ENCODE assay signal across 8 cellular contexts in the genomic region with DNA sequence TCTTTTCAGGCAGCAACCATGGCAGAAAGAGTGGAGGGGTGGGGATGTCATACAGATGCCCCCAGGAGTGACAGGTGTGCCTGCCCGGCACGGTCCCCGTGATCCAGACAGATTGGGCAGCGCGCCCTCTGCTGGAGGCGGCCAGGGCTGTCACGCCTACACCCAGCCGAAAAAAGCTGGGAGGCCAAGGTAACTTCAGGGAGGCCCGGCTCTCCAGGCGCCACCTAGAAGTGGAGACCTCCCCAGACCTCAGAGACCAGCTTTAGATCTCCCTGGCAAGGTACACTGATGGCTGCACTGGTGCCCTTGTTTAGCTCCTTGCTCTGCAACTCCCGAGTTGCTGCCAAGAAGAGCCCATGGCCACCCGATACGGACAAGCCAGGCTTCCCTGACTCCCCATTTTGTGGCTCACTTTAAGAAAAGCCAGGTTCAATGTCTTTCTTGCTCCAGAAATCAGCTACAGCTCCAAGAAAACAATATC. TPM values are rescaled to one million over a fixed set of nuclear protein-coding genes. Genes with fewer than 3 reads are reported as not detected.
DNase-seq lines count a peak whose midpoint lies in the region; ATAC-seq and TF ChIP-seq lines count a peak whose summit lies in the region.

No MANE protein-coding gene starts in this region.

- H2AFZ ChIP-seq in HCT116 (ENCODE audit: low read depth, low read length, poor library complexity, severe bottlenecking), result no peak overlapping the region

- intact Hi-C loops in CD8-positive, alpha-beta T cell (cut with DNase I, micrococcal nuclease), result loop anchor here (1.0 to 5.0 kb wide), 4 partner anchors 44 to 156 kb away; no protein-coding TSS in a partner anchor
- intact Hi-C loops in HCT116 (cut with micrococcal nuclease), result loop anchor here (1.0 to 2.0 kb wide), 2 partner anchors 45 to 346 kb away; a partner anchor contains a TSS

- peaks cover 12% of the 10 kb centered on the region for H3K4me1 ChIP-seq in CD8-positive, alpha-beta T cell (ENCODE audit: insufficient read depth, low read length)
- H3K4me1 ChIP-seq in HCT116 (ENCODE audit: control insufficient read depth in 1 of 2, insufficient read depth in 2 of 2, low read length in 2 of 2) (peaks cover 8 to 27% of the 10 kb centered on the region in 2 experiments), endocrine pancreas (ENCODE audit: control insufficient read depth, insufficient read depth, low read length) (peaks cover 6% of the 10 kb centered on the region)

- POLR2A ChIA-PET in CD8-positive, alpha-beta T cell (lab: Charles Lee), result interaction anchor here (0.7 to 0.9 kb wide), 3 partner anchors 10 to 87 kb away, joined by 3 read pairs; no protein-coding TSS in a partner anchor
- POLR2A ChIA-PET in HCT116 (lab: Charles Lee), result no interaction called here

- no peak overlapping the region for H3K27ac ChIP-seq in CD8-positive, alpha-beta T cell (ENCODE audit: low read depth, low read length)
- no peak overlapping the region for H3K27ac ChIP-seq in HCT116 (ENCODE audit: low read depth, low read length)

- no TSS peak for BruUV-seq in HCT116 (replicated peaks; lab: Mats Ljungman, UMichigan)

- no peak overlapping the region for H3K4me3 ChIP-seq in CD8-positive, alpha-beta T cell (ENCODE audit: low read depth, low read length)
- no peak overlapping the region for H3K4me3 ChIP-seq in HCT116 (replicated peaks in 1 of 2; ENCODE audit: low read depth in 1 of 2, low read length in 2 of 2)
- no peak overlapping the region for H3K4me3 ChIP-seq in endocrine pancreas (ENCODE audit: control insufficient read depth, insufficient read depth, low read length)

- no peaks in the 10 kb centered on the region for H3K9me3 Mint-ChIP-seq in CD8-positive, alpha-beta T cell
- H3K9me3 Mint-ChIP-seq in naive B cell, result no peaks in the 10 kb centered on the region

- no peaks in the 10 kb centered on the region for H3K9me3 ChIP-seq in CD8-positive, alpha-beta T cell (ENCODE audit: low read length)
- H3K9me3 ChIP-seq in HCT116 (ENCODE audit: control insufficient read depth in 1 of 2, insufficient read depth in 1 of 2, low read depth in 1 of 2, low read length in 2 of 2) (no peaks in the 10 kb centered on the region), endocrine pancreas (ENCODE audit: control insufficient read depth, low read length) (no peaks in the 10 kb centered on the region)

- no peaks in the 10 kb centered on the region for H4K20me1 ChIP-seq in HCT116 (ENCODE audit: insufficient read depth)

- H3K27me3 ChIP-seq in CD8-positive, alpha-beta T cell (ENCODE audit: insufficient read depth, low read length), result no peaks in the 10 kb centered on the region
- no peaks in the 10 kb centered on the region for H3K27me3 ChIP-seq in HCT116 (ENCODE audit: insufficient read depth, low read length)
- no peaks in the 10 kb centered on the region for H3K27me3 ChIP-seq in endocrine pancreas (ENCODE audit: control insufficient read depth, insufficient read depth, low read length)

- CTCF ChIA-PET in CD8-positive, alpha-beta T cell (lab: Charles Lee), result interaction anchor here (0.6 to 7.3 kb wide), 37 partner anchors 9 to 347 kb away, joined by 3 to 91 read pairs (median 4); a partner anchor contains a TSS
- CTCF ChIA-PET in HCT116 (lab: Charles Lee), result interaction anchor here (0.6 to 3.3 kb wide), 23 partner anchors 8 to 349 kb away, joined by 3 to 53 read pairs (median 3); a partner anchor contains a TSS

- DNase-seq in CD8-positive, alpha-beta T cell, result peak; percentile 56 to 84 (median 71)
- DNase-seq in HCT116 (ENCODE audit: low read depth, low spot score) (peak; percentile 18), NCI-H82 (lab: John Stamatoyannopoulos, UW) (peak; percentile 85), naive B cell (peak; percentile 55)
- DNase-seq in activated CD8-positive, alpha-beta memory T cell treated with anti-CD3 and anti-CD28 coated beads for 48 hours (ENCODE audit: low read depth in 2 of 3, low spot score in 2 of 3), result peak; percentile 33 to 75 (median 72)
- DNase-seq in stimulated activated CD8-positive, alpha-beta memory T cell treated with anti-CD3 and anti-CD28 coated beads, Interleukin-7, amount 100 ng/mL, for 48 hours (ENCODE audit: extremely low read depth in 1 of 2, low read depth in 1 of 2), result peak; percentile 35 to 55

- TF ChIP-seq RAD21 in HCT116 (IDR thresholded peaks at IDR 0.05; ENCODE audit: low read depth), result peak; percentile 79

- no peaks in the 10 kb centered on the region for H3K36me3 ChIP-seq in CD8-positive, alpha-beta T cell (ENCODE audit: insufficient read depth, low read length)
- H3K36me3 ChIP-seq in HCT116 (ENCODE audit: control insufficient read depth in 1 of 2, insufficient read depth in 2 of 2, low read length in 2 of 2), result no peaks in the 10 kb centered on the region
- no peaks in the 10 kb centered on the region for H3K36me3 ChIP-seq in endocrine pancreas (ENCODE audit: control insufficient read depth, insufficient read depth, low read length)

- H3K9me2 ChIP-seq in HCT116 (ENCODE audit: insufficient read depth), result no peaks in the 10 kb centered on the region

- H3K4me3 Mint-ChIP-seq in CD8-positive, alpha-beta T cell, result no peak overlapping the region
- no peak overlapping the region for H3K4me3 Mint-ChIP-seq in naive B cell

- RAD21 ChIA-PET in HCT116 (lab: Charles Lee; ENCODE audit: low non-redundant PET in 1 of 2, low total read pairs in 2 of 2, uncharacterized antibody in 2 of 2, unreplicated experiment in 2 of 2), result interaction anchor here (0.9 to 3.3 kb wide), 4 partner anchors 9 to 191 kb away, joined by 3 to 17 read pairs (median 4); no protein-coding TSS in a partner anchor

- peak; percentile 73 for TF ChIP-seq CTCF in CD8-positive, alpha-beta T cell (IDR thresholded peaks at IDR 0.05)
- TF ChIP-seq CTCF in HCT116 (IDR thresholded peaks at IDR 0.05 in 2 of 3, conservative IDR thresholded peaks at IDR 0.05 in 1 of 3; ENCODE audit: borderline replicate concordance in 1 of 3, insufficient read depth in 1 of 3, low read depth in 2 of 3, low read length in 2 of 3), result peak; percentile 87 to 95 (median 91)

- peaks cover 11% of the 10 kb centered on the region for H3K4me1 Mint-ChIP-seq in CD8-positive, alpha-beta T cell (ENCODE audit: low read depth)
- H3K4me1 Mint-ChIP-seq in naive B cell, result peaks cover 0 to 4% (median 0%) of the 10 kb centered on the region in 3 donors

- ATAC-seq in CD8-positive, alpha-beta T cell, result peak; percentile 96
- ATAC-seq in HCT116 (peak; percentile 99), naive B cell (ENCODE audit: low read depth in 2 of 2) (peak; percentile 95 to 97), GM18868 (IDR thresholded peaks at IDR 0.05; ENCODE audit: unreplicated experiment) (no peak)

- H3K36me3 Mint-ChIP-seq in CD8-positive, alpha-beta T cell, result no peaks in the 10 kb centered on the region
- no peaks in the 10 kb centered on the region for H3K36me3 Mint-ChIP-seq in naive B cell

- 0 out of 2 replicates have a peak, but pooled peaks cover 4% of the 10 kb centered on the region for H3K79me2 ChIP-seq in HCT116 (ENCODE audit: insufficient read depth, low read length)

- no peak overlapping the region for H3K9ac ChIP-seq in HCT116 (ENCODE audit: low read length)
- peak overlapping the region; percentile 65 for H3K9ac ChIP-seq in endocrine pancreas (ENCODE audit: control insufficient read depth, insufficient read depth, low read length)

- H3K27me3 Mint-ChIP-seq in CD8-positive, alpha-beta T cell (ENCODE audit: low read depth), result peaks cover 29% of the 10 kb centered on the region
- H3K27me3 Mint-ChIP-seq in naive B cell, result peaks cover 30 to 54% (median 48%) of the 10 kb centered on the region in 3 donors

- no peak overlapping the region for H3K27ac Mint-ChIP-seq in CD8-positive, alpha-beta T cell
- no peak overlapping the region for H3K27ac Mint-ChIP-seq in naive B cell

- TF ChIP-seq POLR2A in HCT116 (IDR thresholded peaks at IDR 0.05; ENCODE audit: borderline replicate concordance, extremely low read depth, insufficient read depth, insufficient read length), result no peak

- peak overlapping the region; percentile 22; the same call in 1 of the 2 replicates for H3K4me2 ChIP-seq in HCT116 (ENCODE audit: low read length)

TF ChIP-seq in HCT116, 20 proteins besides CTCF, POLR2A, EP300 and RAD21:
- TF ChIP-seq POLR2AphosphoS5 (IDR thresholded peaks at IDR 0.05; ENCODE audit: low read depth, low read length) (no peak), TCF7L2 (IDR thresholded peaks at IDR 0.05; ENCODE audit: borderline replicate concordance, extremely low read depth, insufficient read depth, insufficient read length) (peak; percentile 8), SIN3A (IDR thresholded peaks at IDR 0.05; ENCODE audit: low read depth) (no peak)

RNA-seq across cellular contexts. Expression of a gene that starts 6.6 kb away (rescaled TPM):
- not detected for total RNA-seq in CD8-positive, alpha-beta T cell
- 8.0 TPM for total RNA-seq in HCT116 (2021; ENCODE audit: unreplicated experiment)
- 16.7 and 19.3 TPM in 2 replicates for polyA plus RNA-seq in HCT116 (2012)
- polyA plus RNA-seq in naive B cell (ENCODE audit: low read depth in 6 of 6), result not detected

RNA-seq across cellular contexts. Expression of a gene that starts 10.9 kb away (rescaled TPM):
- not detected for total RNA-seq in CD8-positive, alpha-beta T cell
- total RNA-seq in HCT116 (2021; ENCODE audit: unreplicated experiment), result 1.3 TPM
- 0.30 and 0.73 TPM in 2 replicates for polyA plus RNA-seq in HCT116 (2012)
- not detected for polyA plus RNA-seq in naive B cell (ENCODE audit: low read depth in 6 of 6)

RNA-seq across cellular contexts. Expression of a gene that starts 41.0 kb away (rescaled TPM):
- not detected for total RNA-seq in CD8-positive, alpha-beta T cell
- 0.47 TPM for total RNA-seq in HCT116 (2021; ENCODE audit: unreplicated experiment)
- polyA plus RNA-seq in HCT116 (2012), result 0.39 and 0.56 TPM in 2 replicates
- not detected for polyA plus RNA-seq in naive B cell (ENCODE audit: low read depth in 6 of 6)

RNA-seq across cellular contexts. Expression of a gene that starts 55.3 kb away (rescaled TPM):
- 10 to 100 TPM; 13.4 to 17.0 TPM for total RNA-seq in CD8-positive, alpha-beta T cell
- 16.1 TPM for total RNA-seq in HCT116 (2021; ENCODE audit: unreplicated experiment)
- polyA plus RNA-seq in HCT116 (2012), result 17.3 and 20.5 TPM in 2 replicates
- under 1 TPM in 4 of 6 donors, not detected in 2; 0.18 to 0.99 (median 0.35) TPM for polyA plus RNA-seq in naive B cell (ENCODE audit: low read depth in 6 of 6)

Comparison
In these comparisons a context has a peak if more than half of its experiments do, and no peak if none do; other contexts are left out.
1. DNase-seq: peak in every context shown above with its lines; median percentile 85 in NCI-H82; 72 in activated CD8-positive, alpha-beta memory T cell treated with anti-CD3 and anti-CD28 coated beads for 48 hours; 71 in CD8-positive, alpha-beta T cell; 55 in naive B cell; 45 in stimulated activated CD8-positive, alpha-beta memory T cell treated with anti-CD3 and anti-CD28 coated beads, Interleukin-7, amount 100 ng/mL, for 48 hours; 18 in HCT116.